In genomic region chr5:33330992-33331391, GRCh38 we compare ENCODE assay signal across 12 cellular contexts.
DNase-seq lines count a peak whose midpoint lies in the region; ATAC-seq and TF ChIP-seq lines count a peak whose summit lies in the region.
"Had no signal": no experiment of that assay in that cellular context is flagged by ENCODE, and none has a peak within 500 bp of the region (broad histone marks: within the 10 kb centered on the region; RNA-seq: fewer than 3 reads in every experiment).

No MANE protein-coding gene starts in this region.

- H3F3A ChIP-seq in SK-N-SH (replicated peaks; ENCODE audit: insufficient read depth) = peaks cover 3% of the 10 kb centered on the region

- no peaks in the 10 kb centered on the region for H3K27me3 ChIP-seq in SK-N-SH (ENCODE audit: insufficient read depth)

- no peaks in the 10 kb centered on the region for H3K9me2 ChIP-seq in SK-N-SH

- H3K4me3 ChIP-seq in SK-N-SH (ENCODE audit: low read depth in 2 of 2, low read length in 1 of 2) (no peak overlapping the region), lower leg skin (ENCODE audit: low read depth, poor library complexity, severe bottlenecking) (no peak overlapping the region)
- H3K4me3 ChIP-seq: A549 had no signal

- no peak for TF ChIP-seq RAD21 in SK-N-SH (IDR thresholded peaks at IDR 0.05; ENCODE audit: low read length)

- peak; percentile 8 for ATAC-seq in esophagus mucosa
- ATAC-seq: A549; CD8-positive, alpha-beta T cell; HCT116 had no signal

- no peak overlapping the region for H3K9ac ChIP-seq in SK-N-SH

- peak overlapping the region; percentile 55 to 64; a peak in 2 of 4 replicates for H3K27ac ChIP-seq in SK-N-SH (ENCODE audit: low read depth in 2 of 2, low read length in 1 of 2)
- H3K27ac ChIP-seq: A549 had no signal

- H4K20me1 ChIP-seq in SK-N-SH (ENCODE audit: insufficient read depth) = no peaks in the 10 kb centered on the region

- no peaks in the 10 kb centered on the region for H3K9me3 ChIP-seq in SK-N-SH
- H3K9me3 ChIP-seq: A549 had no signal

- H2AFZ ChIP-seq in SK-N-SH (ENCODE audit: low read depth) = 0 out of 2 replicates have a peak overlapping the region, but pooled peaks have one; percentile 69

- no peak overlapping the region for H3K4me2 ChIP-seq in SK-N-SH
- H3K4me2 ChIP-seq: A549 had no signal

- no peaks in the 10 kb centered on the region for H3K79me2 ChIP-seq in SK-N-SH (ENCODE audit: insufficient read depth)

- CTCF ChIA-PET in SK-N-SH (lab: Yijun Ruan, JAX) = no interaction called here

- intact Hi-C loops in lower leg skin (cut with DNase I; ENCODE audit: low total_unique reads) = no loop called here

- peaks cover 0 to 3% of the 10 kb centered on the region in 2 experiments; a peak in 1 of 4 replicates for H3K4me1 ChIP-seq in SK-N-SH (ENCODE audit: control insufficient read depth in 1 of 2, insufficient read depth in 2 of 2, low read depth in 1 of 2, low read length in 1 of 2)
- H3K4me1 ChIP-seq: A549 had no signal

- no peak for TF ChIP-seq POLR2A in lower leg skin (IDR thresholded peaks at IDR 0.05)

- DNase-seq in SK-N-SH (no peak), retina (peak; percentile 20), NCI-H2107 treated with DMSO at 0.1 percent for 48 hours (lab: John Stamatoyannopoulos, UW; ENCODE audit: unreplicated experiment) (no peak), lower leg skin (ENCODE audit: low spot score in 2 of 2) (no peak), iPS-NIHi7 (ENCODE audit: extremely low spot score) (no peak)
- DNase-seq: CD8-positive, alpha-beta T cell; COR-L47; DMS153; GF-D8 had no signal

- no peak for TF ChIP-seq CTCF in SK-N-SH (IDR thresholded peaks at IDR 0.05)
- no peak for TF ChIP-seq CTCF in lower leg skin (IDR thresholded peaks at IDR 0.05)

- TF ChIP-seq EP300 in SK-N-SH (IDR thresholded peaks at IDR 0.05; ENCODE audit: borderline replicate concordance in 1 of 2, low read depth in 1 of 2, low read length in 1 of 2) = no peak

- H3K36me3 ChIP-seq in SK-N-SH (replicated peaks in 1 of 2; ENCODE audit: control insufficient read depth in 1 of 2, insufficient read depth in 2 of 2, low read length in 1 of 2) = no peaks in the 10 kb centered on the region

- POLR2A ChIA-PET in SK-N-SH (lab: Yijun Ruan, JAX) = no interaction called here

TF ChIP-seq in SK-N-SH, 30 proteins besides CTCF, POLR2A, EP300 and RAD21:
- TF ChIP-seq FOXJ3 (CRISPR knock-in tag; IDR thresholded peaks at IDR 0.05) = no peak
- TF ChIP-seq TAF1 (IDR thresholded peaks at IDR 0.05; ENCODE audit: borderline replicate concordance, low read depth, low read length) = no peak
- TF ChIP-seq RXRA (IDR thresholded peaks at IDR 0.05; ENCODE audit: borderline replicate concordance, low read depth) = no peak
- TF ChIP-seq ZBTB33 (IDR thresholded peaks at IDR 0.05; ENCODE audit: borderline replicate concordance, low read depth) = no peak
- no peak for TF ChIP-seq RFX5 (IDR thresholded peaks at IDR 0.05; ENCODE audit: low read length)
- TF ChIP-seq RCOR1 (IDR thresholded peaks at IDR 0.05; ENCODE audit: low read length) = no peak
- no peak for TF ChIP-seq MEF2A (IDR thresholded peaks at IDR 0.05; ENCODE audit: borderline replicate concordance, low read depth)
- TF ChIP-seq TCF12 (IDR thresholded peaks at IDR 0.05) = no peak
- no peak for TF ChIP-seq IRF3 (IDR thresholded peaks at IDR 0.05; ENCODE audit: low read depth, low read length)
- TF ChIP-seq GABPA (IDR thresholded peaks at IDR 0.05; ENCODE audit: low read depth) = no peak
- no peak for TF ChIP-seq EZH2phosphoT487 (IDR thresholded peaks at IDR 0.05; ENCODE audit: borderline replicate concordance, low read depth)
- no peak for TF ChIP-seq NRF1 (IDR thresholded peaks at IDR 0.05; ENCODE audit: low read depth, low read length)
- no peak for TF ChIP-seq GATA2 (CRISPR knock-in tag; IDR thresholded peaks at IDR 0.05)
- no peak for TF ChIP-seq REST (IDR thresholded peaks at IDR 0.05; ENCODE audit: low read depth, low read length)
- no peak for TF ChIP-seq POLR2AphosphoS5 (IDR thresholded peaks at IDR 0.05; ENCODE audit: low read depth, low read length)
